In the genomic region with DNA sequence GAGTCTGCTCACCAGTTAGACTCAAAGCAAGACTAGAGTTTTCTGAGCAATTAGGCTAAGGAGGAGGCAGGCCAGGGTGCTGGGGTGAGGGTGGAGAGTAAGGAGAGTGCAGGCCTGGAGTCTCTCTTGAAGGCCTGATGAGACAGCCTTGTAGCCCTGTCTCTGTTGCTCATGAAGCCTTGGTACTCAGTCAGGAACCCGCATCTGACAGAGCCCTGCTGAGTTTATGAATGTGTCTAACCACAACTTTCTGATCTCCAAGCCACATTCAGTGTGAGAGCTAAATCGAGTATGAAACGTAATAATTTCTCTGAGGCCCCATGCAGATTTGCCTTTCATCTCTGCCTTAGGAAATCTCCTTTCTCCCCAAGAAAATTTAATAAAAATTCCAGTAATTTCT, we compare ENCODE assay signal across 8 cellular contexts.
DNase-seq lines count a peak whose midpoint lies in the region; ATAC-seq and TF ChIP-seq lines count a peak whose summit lies in the region.

No MANE protein-coding gene starts in this region.

- H3K9me3 ChIP-seq in right lobe of liver: no peaks in the 10 kb centered on the region

- H3K27me3 ChIP-seq in right lobe of liver: no peaks in the 10 kb centered on the region

- no peaks in the 10 kb centered on the region for H3K36me3 ChIP-seq in right lobe of liver

- H3K9me3 Mint-ChIP-seq in activated T-cell treated with anti-CD3 and anti-CD28 coated beads, Interleukin-2, amount 50 U/mL, for 72 hours: no peaks in the 10 kb centered on the region

- H3K4me1 ChIP-seq in right lobe of liver: peaks cover 0 to 8% (median under 1%) of the 10 kb centered on the region in 4 donors

- peak overlapping the region; percentile 52 to 58 for H3K4me3 Mint-ChIP-seq in activated T-cell treated with anti-CD3 and anti-CD28 coated beads, Interleukin-2, amount 50 U/mL, for 72 hours

- 67% methylated on average over 2 of the region's 3 CpGs for WGBS in right lobe of liver (ENCODE audit: insufficient coverage, low coverage, low lambda C conversion rate, missing lambda C conversion rate)

- no peak for TF ChIP-seq CTCF in right lobe of liver (IDR thresholded peaks at IDR 0.05)

- no peaks in the 10 kb centered on the region for H3K36me3 Mint-ChIP-seq in activated T-cell treated with anti-CD3 and anti-CD28 coated beads, Interleukin-2, amount 50 U/mL, for 72 hours (ENCODE audit: insufficient read depth in 2 of 2)

- H3K4me1 Mint-ChIP-seq in activated T-cell treated with anti-CD3 and anti-CD28 coated beads, Interleukin-2, amount 50 U/mL, for 72 hours (ENCODE audit: low read depth): peaks cover 43% of the 10 kb centered on the region

- intact Hi-C loops in left colon (cut with DNase I, micrococcal nuclease): no loop called here
- intact Hi-C loops in right lobe of liver (cut with DNase I): no loop called here

- H3K27ac Mint-ChIP-seq in activated T-cell treated with anti-CD3 and anti-CD28 coated beads, Interleukin-2, amount 50 U/mL, for 72 hours: no peak overlapping the region

- H3K27ac ChIP-seq in right lobe of liver: no peak overlapping the region

- peaks cover 27% of the 10 kb centered on the region for H3K27me3 Mint-ChIP-seq in activated T-cell treated with anti-CD3 and anti-CD28 coated beads, Interleukin-2, amount 50 U/mL, for 72 hours (ENCODE audit: low read depth)

- DNase-seq in activated T-cell treated with anti-CD3 and anti-CD28 coated beads for 24 hours (ENCODE audit: low read depth): peak; percentile 32
- DNase-seq in activated T-cell treated with anti-CD3 and anti-CD28 coated beads for 4 hours: no peak
- DNase-seq in activated T-cell treated with anti-CD3 and anti-CD28 coated beads, Interleukin-2, amount 50 U/mL, for 72 hours: peak; percentile 61 to 74
- peak; percentile 52 for DNase-seq in stimulated activated CD4-positive, alpha-beta T cell treated with anti-CD3 and anti-CD28 coated beads, Interleukin-4, amount 100 ng/mL, for 24 hours
- no peak for DNase-seq in left colon
- no peak for DNase-seq in NCI-H2196 treated with DMSO at 0.1 percent for 48 hours (lab: John Stamatoyannopoulos, UW; ENCODE audit: unreplicated experiment)
- DNase-seq in right lobe of liver: no peak

- no peak overlapping the region for H3K4me3 ChIP-seq in right lobe of liver

- ATAC-seq in HG03095 (IDR thresholded peaks at IDR 0.05; ENCODE audit: unreplicated experiment) (peak; percentile 83), left colon (no peak), right lobe of liver (no peak)
- peak; percentile 99 to 100 for ATAC-seq in activated T-cell treated with anti-CD3 and anti-CD28 coated beads, Interleukin-2, amount 50 U/mL, for 72 hours (replicated peaks in 1 of 2)

- TF ChIP-seq POLR2A in right lobe of liver (IDR thresholded peaks at IDR 0.05): no peak

Comparison
In these comparisons a context has a peak if more than half of its experiments do, and no peak if none do; other contexts are left out.
1. DNase-seq: peak in activated T-cell treated with anti-CD3 and anti-CD28 coated beads for 24 hours (single experiment), activated T-cell treated with anti-CD3 and anti-CD28 coated beads, Interleukin-2, amount 50 U/mL, for 72 hours (2 of 2) and stimulated activated CD4-positive, alpha-beta T cell treated with anti-CD3 and anti-CD28 coated beads, Interleukin-4, amount 100 ng/mL, for 24 hours (single experiment); none in activated T-cell treated with anti-CD3 and anti-CD28 coated beads for 4 hours (single experiment), left colon (0 of 2), NCI-H2196 treated with DMSO at 0.1 percent for 48 hours (single experiment) and right lobe of liver (0 of 3).
2. ATAC-seq: peak in HG03095 (single experiment) and activated T-cell treated with anti-CD3 and anti-CD28 coated beads, Interleukin-2, amount 50 U/mL, for 72 hours (2 of 2); none in left colon (single experiment) and right lobe of liver (0 of 4).